Comparison of ENCODE assay signal across 20 cellular contexts in genomic region chr14:91118511-91119068, GRCh38. TPM values are rescaled to one million over a fixed set of nuclear protein-coding genes. Genes with fewer than 3 reads are reported as not detected.
A peak's percentile ranks its signal among the peaks of the same experiment; 100 is the strongest.
DNase-seq lines count a peak whose midpoint lies in the region; ATAC-seq and TF ChIP-seq lines count a peak whose summit lies in the region.
"Had no signal": no experiment of that assay in that cellular context is flagged by ENCODE, and none has a peak within 500 bp of the region (broad histone marks: within the 10 kb centered on the region; RNA-seq: fewer than 3 reads in every experiment).

No MANE protein-coding gene starts in this region.

- H3K9me3 Mint-ChIP-seq in T-helper 2 cell treated with Interferon-gamma antibody and Interleukin-4, amounts not matched to agents 5 μg/mL and 100 μg/mL, for 36 hours = peaks cover 9% of the 10 kb centered on the region
- peaks cover 7% of the 10 kb centered on the region for H3K9me3 Mint-ChIP-seq in central memory CD8-positive, alpha-beta T cell
- H3K9me3 Mint-ChIP-seq in natural killer cell = no peaks in the 10 kb centered on the region
- H3K9me3 Mint-ChIP-seq: memory B cell; stimulated activated naive CD8-positive, alpha-beta T cell treated with anti-CD3 and anti-CD28 coated beads, Interleukin-15, amount 100 ng/mL, for 72 hours had no signal

- peaks cover 63% of the 10 kb centered on the region for H3K4me1 Mint-ChIP-seq in T-helper 2 cell treated with Interferon-gamma antibody and Interleukin-4, amounts not matched to agents 5 μg/mL and 100 μg/mL, for 36 hours (ENCODE audit: low read depth)
- peaks cover 68% of the 10 kb centered on the region for H3K4me1 Mint-ChIP-seq in central memory CD8-positive, alpha-beta T cell
- peaks cover 72 to 82% of the 10 kb centered on the region in 2 donors for H3K4me1 Mint-ChIP-seq in natural killer cell

- no peak overlapping the region for H3K4me3 ChIP-seq in RWPE2 (ENCODE audit: severe bottlenecking)
- H3K4me3 ChIP-seq: neural progenitor cell had no signal

- intact Hi-C loops in natural killer cell (cut with micrococcal nuclease) = loop anchor here (5.0 kb wide), 1 partner anchor 41 kb away; no protein-coding TSS in a partner anchor

- H3K27me3 Mint-ChIP-seq in T-helper 2 cell treated with Interferon-gamma antibody and Interleukin-4, amounts not matched to agents 5 μg/mL and 100 μg/mL, for 36 hours (ENCODE audit: low read depth) = no peaks in the 10 kb centered on the region
- H3K27me3 Mint-ChIP-seq in central memory CD8-positive, alpha-beta T cell = no peaks in the 10 kb centered on the region
- H3K27me3 Mint-ChIP-seq in natural killer cell (ENCODE audit: low read depth in 2 of 2) = no peaks in the 10 kb centered on the region
- H3K27me3 Mint-ChIP-seq: memory B cell; stimulated activated naive CD8-positive, alpha-beta T cell treated with anti-CD3 and anti-CD28 coated beads, Interleukin-15, amount 100 ng/mL, for 72 hours had no signal

- peak overlapping the region; percentile 35 for H3K4me3 Mint-ChIP-seq in T-helper 2 cell treated with Interferon-gamma antibody and Interleukin-4, amounts not matched to agents 5 μg/mL and 100 μg/mL, for 36 hours
- H3K4me3 Mint-ChIP-seq in central memory CD8-positive, alpha-beta T cell = peak overlapping the region; percentile 79
- H3K4me3 Mint-ChIP-seq in natural killer cell = no peak overlapping the region
- H3K4me3 Mint-ChIP-seq: memory B cell, neural progenitor cell had no signal

- no peaks in the 10 kb centered on the region; the same call in 1 of the 2 replicates for H3K36me3 ChIP-seq in RWPE2 (ENCODE audit: low read depth)
- H3K36me3 ChIP-seq: brain microvascular endothelial cell, neural progenitor cell, WERI-Rb-1 had no signal

- peaks cover 25% of the 10 kb centered on the region for H3K4me1 ChIP-seq in RWPE2 (ENCODE audit: insufficient read depth, poor library complexity, severe bottlenecking)

- peak overlapping the region; percentile 52 for H3K27ac ChIP-seq in RWPE2 (ENCODE audit: poor library complexity, severe bottlenecking)
- H3K27ac ChIP-seq: 22Rv1, brain microvascular endothelial cell, neural progenitor cell, WERI-Rb-1 had no signal

- no peak for DNase-seq in T-helper 2 cell treated with Interferon-gamma antibody and Interleukin-4, amounts not matched to agents 5 μg/mL and 100 μg/mL, for 36 hours (ENCODE audit: low spot score)
- no peak for DNase-seq in T-helper 2 cell
- no peak for DNase-seq in RWPE2 (ENCODE audit: low spot score)
- DNase-seq in central memory CD8-positive, alpha-beta T cell (ENCODE audit: low spot score in 2 of 2) = no peak
- no peak for DNase-seq in natural killer cell
- DNase-seq in NCI-H2081 (lab: John Stamatoyannopoulos, UW) = no peak
- DNase-seq in 8988T = no peak
- no peak for DNase-seq in stimulated activated CD4-positive, alpha-beta T cell treated with anti-CD3 and anti-CD28 coated beads, Interleukin-15, amount 100 ng/mL, for 24 hours
- DNase-seq: brain microvascular endothelial cell; DMS79 treated with DMSO at 0.1 percent for 48 hours; HCEC 1CT; NCI-H446 treated with DMSO at 0.1 percent for 48 hours; retina; RPMI8226; stimulated activated naive CD8-positive, alpha-beta T cell treated with anti-CD3 and anti-CD28 coated beads, Interleukin-15, amount 100 ng/mL, for 72 hours; WERI-Rb-1 had no signal

- peak overlapping the region; percentile 22 for H3K27ac Mint-ChIP-seq in T-helper 2 cell treated with Interferon-gamma antibody and Interleukin-4, amounts not matched to agents 5 μg/mL and 100 μg/mL, for 36 hours
- H3K27ac Mint-ChIP-seq in central memory CD8-positive, alpha-beta T cell (ENCODE audit: low read depth) = peak overlapping the region; percentile 92
- peak overlapping the region; percentile 78 to 96 for H3K27ac Mint-ChIP-seq in natural killer cell
- H3K27ac Mint-ChIP-seq: neural progenitor cell had no signal

- H3K27me3 ChIP-seq in RWPE2 (ENCODE audit: insufficient read depth, poor library complexity, severe bottlenecking) = no peaks in the 10 kb centered on the region
- H3K27me3 ChIP-seq: brain microvascular endothelial cell, neural progenitor cell had no signal

- no peaks in the 10 kb centered on the region for H3K9me3 ChIP-seq in RWPE2 (ENCODE audit: severe bottlenecking)

- TF ChIP-seq CTCF in RWPE2 (IDR thresholded peaks at IDR 0.05; ENCODE audit: poor library complexity, severe bottlenecking) (no peak), natural killer cell (IDR thresholded peaks at IDR 0.05) (no peak)

- peaks cover 62% of the 10 kb centered on the region for H3K36me3 Mint-ChIP-seq in T-helper 2 cell treated with Interferon-gamma antibody and Interleukin-4, amounts not matched to agents 5 μg/mL and 100 μg/mL, for 36 hours (ENCODE audit: low read depth)
- peaks cover 16% of the 10 kb centered on the region for H3K36me3 Mint-ChIP-seq in central memory CD8-positive, alpha-beta T cell (ENCODE audit: insufficient read depth)
- H3K36me3 Mint-ChIP-seq in natural killer cell = peaks cover 10% of the 10 kb centered on the region

- no peak for ATAC-seq in RWPE2 (ENCODE audit: low read depth)
- no peak for ATAC-seq in central memory CD8-positive, alpha-beta T cell (replicated peaks; ENCODE audit: extremely low read depth, poor library complexity, severe bottlenecking)
- ATAC-seq in natural killer cell = no peak
- ATAC-seq: activated naive CD4-positive, alpha-beta T cell treated with anti-CD3 and anti-CD28 coated beads, Interleukin-2, amount 50 U/mL, for 72 hours; stimulated activated naive CD8-positive, alpha-beta T cell treated with anti-CD3 and anti-CD28 coated beads, Interleukin-15, amount 100 ng/mL, for 72 hours had no signal

RNA-seq across cellular contexts. Expression of gene DGLUCY, which starts 4.7 kb away (rescaled TPM):
- 100 to 1,000 TPM; 108 to 142 (median 110) TPM for total RNA-seq in natural killer cell

RNA-seq across cellular contexts. Expression of gene RPS6KA5, which starts 58.1 kb away (rescaled TPM):
- total RNA-seq in natural killer cell = 10 to 100 TPM; 24.1 to 28.5 (median 27.9) TPM

Comparison
In these comparisons a context has a peak if more than half of its experiments do, and no peak if none do; other contexts are left out.
1. H3K27ac Mint-ChIP-seq: peak in every context shown above with its lines; median percentile 92 in central memory CD8-positive, alpha-beta T cell; 87 in natural killer cell; 22 in T-helper 2 cell treated with Interferon-gamma antibody and Interleukin-4, amounts not matched to agents 5 μg/mL and 100 μg/mL, for 36 hours.